11 cellular contexts compared by ENCODE assay signal in the genomic region with DNA sequence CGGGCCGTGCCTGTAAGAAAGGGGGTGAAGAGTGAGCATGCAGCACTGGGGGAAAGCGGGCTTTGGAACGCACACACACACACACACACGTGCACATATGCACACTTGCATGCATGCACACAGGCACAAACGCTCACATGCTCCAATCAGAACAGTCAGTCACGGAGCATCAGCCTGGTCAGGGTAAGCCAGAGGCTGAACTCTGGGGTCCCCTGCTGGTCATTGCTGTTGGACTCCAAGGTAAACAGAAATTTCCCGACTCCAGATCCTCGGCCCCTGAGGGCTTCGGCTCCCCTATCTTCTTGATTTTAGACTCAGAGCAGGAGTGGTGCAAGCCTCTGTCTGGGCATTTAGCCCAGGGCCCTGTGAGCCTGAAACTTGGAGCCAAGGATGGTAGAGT. TPM values are rescaled to one million over a fixed set of nuclear protein-coding genes. Genes with fewer than 3 reads are reported as not detected.
DNase-seq lines count a peak whose midpoint lies in the region; ATAC-seq, FAIRE-seq and TF ChIP-seq lines count a peak whose summit lies in the region.
"Had no signal": no experiment of that assay in that cellular context is flagged by ENCODE, and none has a peak within 500 bp of the region (broad histone marks: within the 10 kb centered on the region; RNA-seq: fewer than 3 reads in every experiment).

No MANE protein-coding gene starts in this region.

- POLR2A ChIA-PET in HEK293 (lab: Yijun Ruan, JAX), result no interaction called here
- POLR2A ChIA-PET in activated CD4-positive, alpha-beta T cell treated with anti-CD3 and anti-CD28 coated beads for 36 hours (lab: Charles Lee), result no interaction called here

- no peak for ATAC-seq in activated CD4-positive, alpha-beta T cell treated with anti-CD3 and anti-CD28 coated beads for 36 hours

- H3K36me3 ChIP-seq in HEK293 (ENCODE audit: control insufficient read depth in 2 of 2, insufficient read depth in 1 of 2, low read length in 2 of 2) (no peaks in the 10 kb centered on the region), kidney epithelial cell (ENCODE audit: control insufficient read depth, insufficient read depth, low read length) (no peaks in the 10 kb centered on the region), kidney (ENCODE audit: control insufficient read depth in 1 of 2, insufficient read depth in 2 of 2, low read length in 2 of 2) (no peaks in the 10 kb centered on the region)

- H3K4me1 Mint-ChIP-seq in activated CD4-positive, alpha-beta T cell treated with anti-CD3 and anti-CD28 coated beads for 36 hours, result no peaks in the 10 kb centered on the region

- TF ChIP-seq CTCF in D721Med (IDR thresholded peaks at IDR 0.05; ENCODE audit: insufficient read depth, missing control alignments) (peak; percentile 5), HEK293 (tag by site-specific recombination; IDR thresholded peaks at IDR 0.05) (0 out of 2 replicates have a peak, but pooled peaks have one; percentile 23), WI38 (IDR thresholded peaks at IDR 0.05; ENCODE audit: low read depth, low read length) (peak; percentile 31; the same call in 1 of the 2 replicates), kidney epithelial cell (IDR thresholded peaks at IDR 0.05; ENCODE audit: insufficient read depth, low read length, poor library complexity, severe bottlenecking) (peak; percentile 18), kidney (IDR thresholded peaks at IDR 0.05; ENCODE audit: borderline replicate concordance, extremely low read depth, insufficient read depth) (no peak)

- DNase-seq in D721Med (ENCODE audit: insufficient read length, low spot score) (no peak), kidney epithelial cell (ENCODE audit: low read depth) (no peak), Ammon's horn (ENCODE audit: low spot score) (no peak), medulla oblongata (ENCODE audit: extremely low spot score) (no peak), kidney (no peak)
- no peak for DNase-seq in activated CD4-positive, alpha-beta T cell treated with anti-CD3 and anti-CD28 coated beads for 36 hours
- DNase-seq: kidney glomerular epithelial cell, NCI-H2029 treated with DMSO at 0.1 percent for 48 hours had no signal

- no peak overlapping the region for H3K27ac Mint-ChIP-seq in activated CD4-positive, alpha-beta T cell treated with anti-CD3 and anti-CD28 coated beads for 36 hours

- FAIRE-seq in D721Med (lab: Jason Lieb, UNC) (no peak), kidney (lab: Jason Lieb, UNC) (no peak)

- no peaks in the 10 kb centered on the region for H3K4me1 ChIP-seq in HEK293 (ENCODE audit: control insufficient read depth, insufficient read depth, low read length)
- no peaks in the 10 kb centered on the region for H3K4me1 ChIP-seq in kidney (ENCODE audit: control insufficient read depth in 1 of 2, insufficient read depth in 1 of 2, low read depth in 1 of 2, low read length in 2 of 2)

- H3K9ac ChIP-seq in kidney (ENCODE audit: low read length in 2 of 2), result no peak overlapping the region

- peaks cover 16% of the 10 kb centered on the region for H3K27me3 Mint-ChIP-seq in activated CD4-positive, alpha-beta T cell treated with anti-CD3 and anti-CD28 coated beads for 36 hours

- no peak overlapping the region for H3K4me3 Mint-ChIP-seq in activated CD4-positive, alpha-beta T cell treated with anti-CD3 and anti-CD28 coated beads for 36 hours

- CTCF ChIA-PET in HEK293 (lab: Yijun Ruan, JAX), result no interaction called here
- CTCF ChIA-PET in activated CD4-positive, alpha-beta T cell treated with anti-CD3 and anti-CD28 coated beads for 36 hours (lab: Charles Lee), result no interaction called here

- peaks cover 34% of the 10 kb centered on the region for H3K27me3 ChIP-seq in kidney epithelial cell (ENCODE audit: control insufficient read depth, insufficient read depth, low read length)

- no peaks in the 10 kb centered on the region for H3K9me3 Mint-ChIP-seq in activated CD4-positive, alpha-beta T cell treated with anti-CD3 and anti-CD28 coated beads for 36 hours (ENCODE audit: low read depth)

- H3K4me3 ChIP-seq in HEK293 (ENCODE audit: low read depth, low read length) (no peak overlapping the region), WI38 (ENCODE audit: low read depth, low read length) (no peak overlapping the region), kidney epithelial cell (ENCODE audit: low read depth, low read length) (no peak overlapping the region), kidney (ENCODE audit: low read length in 2 of 2) (no peak overlapping the region)

- H3K27ac ChIP-seq in HEK293 (ENCODE audit: extremely low read depth, low read depth, low read length), result no peak overlapping the region
- no peak overlapping the region for H3K27ac ChIP-seq in kidney (ENCODE audit: low read depth in 2 of 2, low read length in 2 of 2)

- no peaks in the 10 kb centered on the region for H3K36me3 Mint-ChIP-seq in activated CD4-positive, alpha-beta T cell treated with anti-CD3 and anti-CD28 coated beads for 36 hours (ENCODE audit: low read depth)

- intact Hi-C loops in activated CD4-positive, alpha-beta T cell treated with anti-CD3 and anti-CD28 coated beads for 36 hours (cut with DNase I, micrococcal nuclease), result no loop called here
- intact Hi-C loops in kidney (cut with DNase I), result no loop called here

- H3K9me3 ChIP-seq in HEK293 (ENCODE audit: control insufficient read depth, insufficient read depth, low read depth, low read length) (no peaks in the 10 kb centered on the region), kidney (ENCODE audit: control insufficient read depth in 1 of 2, low read length in 2 of 2) (no peaks in the 10 kb centered on the region)

TF ChIP-seq in HEK293, 187 proteins besides CTCF, POLR2A, EP300 and RAD21 (continues in another document):
- TF ChIP-seq ZNF174 (tag by site-specific recombination; IDR thresholded peaks at IDR 0.05) (no peak), ZNF660 (tag by site-specific recombination; IDR thresholded peaks at IDR 0.05) (no peak), ZNF302 (tag by site-specific recombination; IDR thresholded peaks at IDR 0.05; ENCODE audit: low read depth) (no peak), PATZ1 (tag by site-specific recombination; IDR thresholded peaks at IDR 0.05) (no peak), ZNF280C (tag by site-specific recombination; IDR thresholded peaks at IDR 0.05) (no peak), ZFP37 (tag by site-specific recombination; IDR thresholded peaks at IDR 0.05) (no peak), YY1 (tag by site-specific recombination; IDR thresholded peaks at IDR 0.05) (no peak), BCL6B (tag by site-specific recombination; IDR thresholded peaks at IDR 0.05) (no peak), KLF16 (tag by site-specific recombination; IDR thresholded peaks at IDR 0.05) (no peak), ZSCAN4 (tag by site-specific recombination; IDR thresholded peaks at IDR 0.05) (no peak)

RNA-seq across cellular contexts. Expression of gene SYT2, which starts 54.2 kb away (rescaled TPM):
- total RNA-seq in kidney epithelial cell, result under 0.01 and 0.04 TPM in 2 replicates
- not detected for total RNA-seq in activated CD4-positive, alpha-beta T cell treated with anti-CD3 and anti-CD28 coated beads for 36 hours
- 0.19 TPM for total RNA-seq in kidney
- polyA plus RNA-seq in kidney (ENCODE audit: insufficient read depth, low read depth, low replicate concordance), result 0.15 TPM
- total RNA-seq: pulmonary artery endothelial cell had no signal
